8 cellular contexts compared by ENCODE assay signal in genomic region chr10:35409094-35409582, GRCh38.
DNase-seq lines count a peak whose midpoint lies in the region; ATAC-seq and TF ChIP-seq lines count a peak whose summit lies in the region.

No MANE protein-coding gene starts in this region.

- H3K27me3 Mint-ChIP-seq in T-helper 17 cell = no peaks in the 10 kb centered on the region

- ATAC-seq in HG02623 (IDR thresholded peaks at IDR 0.05; ENCODE audit: unreplicated experiment) (peak; percentile 67), T-helper 17 cell (no peak), left ventricle myocardium superior (peak; percentile 84), HG02870 (IDR thresholded peaks at IDR 0.05; ENCODE audit: unreplicated experiment) (no peak), HG03135 (IDR thresholded peaks at IDR 0.05; ENCODE audit: unreplicated experiment) (no peak)
- peak; percentile 87 for ATAC-seq in stimulated activated naive CD8-positive, alpha-beta T cell treated with anti-CD3 and anti-CD28 coated beads, Interleukin-15, Interleukin-2, amounts not matched to agents 100 U/mL and 50 U/mL, for 24 hours

- H3K36me3 Mint-ChIP-seq in T-helper 17 cell (ENCODE audit: low read depth) = no peaks in the 10 kb centered on the region

- no peaks in the 10 kb centered on the region for H3K27me3 ChIP-seq in colonic mucosa

- no peaks in the 10 kb centered on the region for H3K36me3 ChIP-seq in colonic mucosa

- no peak overlapping the region for H3K4me3 ChIP-seq in colonic mucosa

- H3K4me3 Mint-ChIP-seq in T-helper 17 cell = no peak overlapping the region

- H3K4me1 Mint-ChIP-seq in T-helper 17 cell = peaks cover 37% of the 10 kb centered on the region

- no peak for TF ChIP-seq CTCF in colonic mucosa (IDR thresholded peaks at IDR 0.05)

- no peak overlapping the region for H3K9ac ChIP-seq in colonic mucosa (ENCODE audit: low read depth in 2 of 2, low read length in 2 of 2)

- H3K9me3 ChIP-seq in T-helper 17 cell (ENCODE audit: control insufficient read depth, low read length, poor library complexity, severe bottlenecking) (no peaks in the 10 kb centered on the region), colonic mucosa (no peaks in the 10 kb centered on the region)

- intact Hi-C loops in left ventricle myocardium superior (cut with micrococcal nuclease) = no loop called here
- intact Hi-C loops in colonic mucosa (cut with DNase I) = no loop called here

- no peak overlapping the region for H3K27ac ChIP-seq in colonic mucosa

- DNase-seq in DMS53 (lab: John Stamatoyannopoulos, UW) (peak; percentile 96), T-helper 17 cell (no peak), left ventricle myocardium superior (peak; percentile 37), colonic mucosa (no peak)
- peak; percentile 10 for DNase-seq in stimulated activated naive CD8-positive, alpha-beta T cell treated with anti-CD3 and anti-CD28 coated beads, Interleukin-15, Interleukin-2, amounts not matched to agents 100 U/mL and 50 U/mL, for 24 hours

- peak overlapping the region; percentile 68 for H3K27ac Mint-ChIP-seq in T-helper 17 cell

- no peaks in the 10 kb centered on the region for H3K4me1 ChIP-seq in colonic mucosa

Comparison
In these comparisons a context has a peak if more than half of its experiments do, and no peak if none do; other contexts are left out.
1. DNase-seq: peak in DMS53 (single experiment), left ventricle myocardium superior (single experiment) and stimulated activated naive CD8-positive, alpha-beta T cell treated with anti-CD3 and anti-CD28 coated beads, Interleukin-15, Interleukin-2, amounts not matched to agents 100 U/mL and 50 U/mL, for 24 hours (single experiment); none in T-helper 17 cell (0 of 3) and colonic mucosa (single experiment).
2. ATAC-seq: peak in HG02623 (single experiment), left ventricle myocardium superior (single experiment) and stimulated activated naive CD8-positive, alpha-beta T cell treated with anti-CD3 and anti-CD28 coated beads, Interleukin-15, Interleukin-2, amounts not matched to agents 100 U/mL and 50 U/mL, for 24 hours (single experiment); none in T-helper 17 cell (single experiment), HG02870 (single experiment) and HG03135 (single experiment).